Comparison of ENCODE assay signal across 15 cellular contexts in genomic region chr18:56118422-56118821, GRCh38.
A peak's percentile ranks its signal among the peaks of the same experiment; 100 is the strongest.
DNase-seq lines count a peak whose midpoint lies in the region; ATAC-seq and TF ChIP-seq lines count a peak whose summit lies in the region.
"Had no signal": no experiment of that assay in that cellular context is flagged by ENCODE, and none has a peak within 500 bp of the region (broad histone marks: within the 10 kb centered on the region; RNA-seq: fewer than 3 reads in every experiment).

No MANE protein-coding gene starts in this region.

- peaks cover 62% of the 10 kb centered on the region for H3K4me1 ChIP-seq in OCI-LY3 (ENCODE audit: low read length)
- H3K4me1 ChIP-seq in upper lobe of left lung = no peaks in the 10 kb centered on the region

- H3K4me3 Mint-ChIP-seq in nephron progenitor cell = no peak overlapping the region
- H3K4me3 Mint-ChIP-seq: B cell; CD4-positive, alpha-beta memory T cell; H9 had no signal

- WGBS in upper lobe of left lung, 2 donors = 84 to 85% methylated on average over 2 of the region's 2 CpGs

- no peaks in the 10 kb centered on the region for H3K36me3 Mint-ChIP-seq in nephron progenitor cell (ENCODE audit: low read depth)
- H3K36me3 Mint-ChIP-seq: CD4-positive, alpha-beta memory T cell had no signal

- H3K9ac ChIP-seq in OCI-LY3 (ENCODE audit: low read length) = no peak overlapping the region

- no peaks in the 10 kb centered on the region for H4K20me1 ChIP-seq in OCI-LY3 (ENCODE audit: insufficient read depth, low read length)

- H3K4me3 ChIP-seq in OCI-LY3 (ENCODE audit: low read length) (no peak overlapping the region), upper lobe of left lung (no peak overlapping the region), WERI-Rb-1 (ENCODE audit: low read depth, low read length) (no peak overlapping the region)
- H3K4me3 ChIP-seq: GM12878 had no signal

- peak overlapping the region; percentile 95 for H3K27ac Mint-ChIP-seq in nephron progenitor cell
- H3K27ac Mint-ChIP-seq: B cell; CD4-positive, alpha-beta memory T cell; H9 had no signal

- H3K36me3 ChIP-seq in OCI-LY3 (replicated peaks; ENCODE audit: low read depth, low read length) (peaks cover 5% of the 10 kb centered on the region), upper lobe of left lung (no peaks in the 10 kb centered on the region), WERI-Rb-1 (no peaks in the 10 kb centered on the region)

- TF ChIP-seq CTCF in OCI-LY3 (IDR thresholded peaks at IDR 0.05; ENCODE audit: low read depth, low read length) (no peak), nephron progenitor cell (IDR thresholded peaks at IDR 0.05) (no peak), upper lobe of left lung (IDR thresholded peaks at IDR 0.05) (no peak), WERI-Rb-1 (IDR thresholded peaks at IDR 0.05; ENCODE audit: low read depth, low read length) (no peak)

- no peak overlapping the region; the same call in 1 of the 2 replicates for H3K27ac ChIP-seq in OCI-LY3 (ENCODE audit: low read length)
- no peak overlapping the region for H3K27ac ChIP-seq in upper lobe of left lung
- no peak overlapping the region for H3K27ac ChIP-seq in WERI-Rb-1
- H3K27ac ChIP-seq: C4-2B had no signal

- no peaks in the 10 kb centered on the region for H3K27me3 ChIP-seq in OCI-LY3 (ENCODE audit: low read depth, low read length)
- no peaks in the 10 kb centered on the region for H3K27me3 ChIP-seq in upper lobe of left lung
- H3K27me3 ChIP-seq in WERI-Rb-1 (ENCODE audit: insufficient read depth, low read depth, severe bottlenecking) = no peaks in the 10 kb centered on the region

- H3K79me2 ChIP-seq in OCI-LY3 (ENCODE audit: low read length) = no peaks in the 10 kb centered on the region

- no peak for TF ChIP-seq EP300 in upper lobe of left lung (IDR thresholded peaks at IDR 0.05)

- no peaks in the 10 kb centered on the region for H3K27me3 Mint-ChIP-seq in nephron progenitor cell (ENCODE audit: low read depth, poor library complexity)
- H3K27me3 Mint-ChIP-seq: B cell; CD4-positive, alpha-beta memory T cell had no signal

- H3K9me3 Mint-ChIP-seq in nephron progenitor cell = no peaks in the 10 kb centered on the region
- H3K9me3 Mint-ChIP-seq: H9 had no signal

- H3K4me1 Mint-ChIP-seq in nephron progenitor cell = peaks cover 29% of the 10 kb centered on the region
- H3K4me1 Mint-ChIP-seq: CD4-positive, alpha-beta memory T cell had no signal

- peak overlapping the region; percentile 2; the same call in 1 of the 2 replicates for H3K4me2 ChIP-seq in OCI-LY3 (ENCODE audit: low read length)

- H3K9me3 ChIP-seq in OCI-LY3 (ENCODE audit: insufficient read depth, low read length) = no peaks in the 10 kb centered on the region
- H3K9me3 ChIP-seq in upper lobe of left lung = no peaks in the 10 kb centered on the region
- H3K9me3 ChIP-seq in WERI-Rb-1 (ENCODE audit: severe bottlenecking) = no peaks in the 10 kb centered on the region

- no peak overlapping the region; the same call in 1 of the 2 replicates for H2AFZ ChIP-seq in OCI-LY3 (ENCODE audit: low read depth, low read length)

- DNase-seq in nephron progenitor cell = peak; percentile 25
- no peak for DNase-seq in upper lobe of left lung
- DNase-seq in activated CD8-positive, alpha-beta memory T cell treated with anti-CD3 and anti-CD28 coated beads, Interleukin-2, amount 50 U/mL, for 48 hours = no peak
- no peak for DNase-seq in WERI-Rb-1
- DNase-seq in nucleus accumbens (lab: John Stamatoyannopoulos, UW) = no peak
- DNase-seq: CD4-positive, alpha-beta memory T cell; DMS79; GOT3; H9; IMR-90 had no signal

- ATAC-seq in HG02610 (IDR thresholded peaks at IDR 0.05; ENCODE audit: unreplicated experiment) = peak; percentile 66
- ATAC-seq in upper lobe of left lung (ENCODE audit: low FRiP score in 2 of 2) = no peak
- ATAC-seq: GM12878 had no signal

- TF ChIP-seq POLR2A in upper lobe of left lung (IDR thresholded peaks at IDR 0.05) = no peak
